In genomic region chr11:94759522-94759921, GRCh38 we compare ENCODE assay signal across 24 cellular contexts.
"Had no signal": no experiment of that assay in that cellular context is flagged by ENCODE, and none has a peak within 500 bp of the region (broad histone marks: within the 10 kb centered on the region; RNA-seq: fewer than 3 reads in every experiment).

No MANE protein-coding gene starts in this region.

- H3K4me1 ChIP-seq: neural progenitor cell, parathyroid adenoma, stomach, thyroid gland, transverse colon, upper lobe of right lung, uterus had no signal

- H3K27ac ChIP-seq: neural progenitor cell, ovary, parathyroid adenoma, psoas muscle, right lobe of liver, sigmoid colon, stomach, thoracic aorta, thyroid gland, transverse colon, upper lobe of right lung, uterus had no signal

- H3K9me3 ChIP-seq: ovary, psoas muscle, right lobe of liver, sigmoid colon, stomach, thoracic aorta, thyroid gland, transverse colon, upper lobe of right lung, uterus had no signal

- H3K9ac ChIP-seq: neural progenitor cell, parathyroid adenoma had no signal

- H3K4me2 ChIP-seq: neural progenitor cell had no signal

- ATAC-seq: natural killer cell; psoas muscle; right cardiac atrium; right lobe of liver; stimulated activated effector memory CD8-positive, alpha-beta T cell treated with anti-CD3 and anti-CD28 coated beads, Interleukin-12 subunit alpha, Interleukin-12 subunit beta, amount 100 ng/mL, for 72 hours; stimulated activated naive B cell treated with anti-CD40 and anti-IgM and Interleukin-4, amounts not matched to agents 10 μg/mL and 1 μg/mL and 100 μg/mL, for 72 hours; upper lobe of right lung had no signal

- DNase-seq: natural killer cell; occipital lobe; ovary; posterior cingulate gyrus; psoas muscle; right cardiac atrium; right lobe of liver; sigmoid colon; small intestine; stimulated activated CD4-positive, alpha-beta T cell treated with anti-CD3 and anti-CD28 coated beads, Interleukin-15, amount 100 ng/mL, for 24 hours; stimulated activated CD4-positive, alpha-beta T cell treated with anti-CD3 and anti-CD28 coated beads, Interleukin-2, amount 100 ng/mL, for 24 hours; stimulated activated CD4-positive, alpha-beta T cell treated with anti-CD3 and anti-CD28 coated beads, Interleukin-2, amount 100 ng/mL, for 48 hours; stimulated activated CD4-positive, alpha-beta T cell treated with anti-CD3 and anti-CD28 coated beads, Interleukin-4, amount 100 ng/mL, for 24 hours; stimulated activated naive B cell treated with anti-CD40 and anti-IgM and Interleukin-4, amounts not matched to agents 10 μg/mL and 1 μg/mL and 100 μg/mL, for 72 hours; stimulated activated naive CD4-positive, alpha-beta T cell treated with Interleukin-2 at 50 U/mL for 16 hours; stomach; thyroid gland; transverse colon; upper lobe of right lung; uterus had no signal

- H2AFZ ChIP-seq: neural progenitor cell, parathyroid adenoma had no signal

- H3K4me3 ChIP-seq: neural progenitor cell, ovary, psoas muscle, right lobe of liver, sigmoid colon, stomach, thoracic aorta, thyroid gland, transverse colon, upper lobe of right lung, uterus had no signal

- H3K27me3 ChIP-seq: neural progenitor cell, ovary, right lobe of liver, sigmoid colon, stomach, thyroid gland, upper lobe of right lung, uterus had no signal

- H3K79me2 ChIP-seq: parathyroid adenoma had no signal

- H3K36me3 ChIP-seq: neural progenitor cell, ovary, right lobe of liver, sigmoid colon, stomach, thoracic aorta, thyroid gland, transverse colon, upper lobe of right lung, uterus had no signal

- FAIRE-seq: small intestine had no signal
